10 cellular contexts compared by ENCODE assay signal in the genomic region with DNA sequence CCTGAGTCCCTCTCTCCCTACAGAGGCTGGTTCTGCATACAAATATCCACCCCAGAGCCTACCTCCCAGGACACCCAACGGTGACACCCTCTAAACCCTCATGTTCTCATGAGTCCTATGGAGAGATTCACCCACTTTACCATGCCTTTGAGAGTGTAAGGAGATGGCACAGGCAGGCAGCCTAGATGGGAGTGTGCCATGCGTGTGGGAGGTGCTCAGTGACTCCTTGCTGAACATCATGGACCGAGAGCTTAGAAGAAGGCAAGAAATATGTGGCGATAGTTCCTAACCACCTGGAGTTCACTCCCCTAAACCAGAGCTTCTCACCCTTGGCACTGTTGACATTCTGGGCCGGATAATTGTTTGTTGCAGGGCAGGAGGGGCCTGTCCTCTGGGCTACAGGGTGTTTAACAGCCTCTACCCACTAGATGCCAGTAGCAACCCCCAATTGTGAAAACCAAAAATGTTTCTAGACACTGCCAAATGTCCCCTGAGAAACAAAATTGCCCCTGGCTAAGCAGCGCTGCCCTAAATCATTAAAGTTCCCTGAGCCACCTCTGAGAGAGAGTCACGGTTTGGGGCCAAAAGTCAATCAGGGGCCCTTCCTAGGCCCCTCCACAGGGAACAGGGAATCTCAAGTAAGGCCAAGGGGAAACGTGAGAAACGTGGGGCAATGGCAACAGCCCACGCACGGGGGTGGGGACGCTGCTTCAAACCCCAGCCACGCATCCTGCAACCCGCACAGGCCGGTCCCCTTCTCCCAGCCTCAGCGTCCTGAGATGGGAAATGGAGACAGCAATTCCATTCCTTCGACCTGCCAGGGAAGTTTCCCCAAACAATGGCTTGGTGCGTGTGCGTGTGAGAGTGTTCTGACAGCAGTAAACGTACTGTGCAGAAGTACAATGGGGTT.
DNase-seq lines count a peak whose midpoint lies in the region; ATAC-seq, FAIRE-seq and TF ChIP-seq lines count a peak whose summit lies in the region.
"Had no signal": no experiment of that assay in that cellular context is flagged by ENCODE, and none has a peak within 500 bp of the region (broad histone marks: within the 10 kb centered on the region; RNA-seq: fewer than 3 reads in every experiment).

No MANE protein-coding gene starts in this region.

- H3K4me1 Mint-ChIP-seq in activated naive CD4-positive, alpha-beta T cell treated with anti-CD3 and anti-CD28 coated beads, Interleukin-2, amount 50 U/mL, for 24 hours, result peaks cover 23% of the 10 kb centered on the region

- peak overlapping the region; percentile 64 for H3K4me3 Mint-ChIP-seq in activated naive CD4-positive, alpha-beta T cell treated with anti-CD3 and anti-CD28 coated beads, Interleukin-2, amount 50 U/mL, for 24 hours

- peak overlapping the region; percentile 86 for H3K27ac Mint-ChIP-seq in activated naive CD4-positive, alpha-beta T cell treated with anti-CD3 and anti-CD28 coated beads, Interleukin-2, amount 50 U/mL, for 24 hours

- H3K27ac ChIP-seq in temporal lobe (ENCODE audit: low read depth, low read length), result peak overlapping the region; percentile 40

- H3K9me3 Mint-ChIP-seq in activated naive CD4-positive, alpha-beta T cell treated with anti-CD3 and anti-CD28 coated beads, Interleukin-2, amount 50 U/mL, for 24 hours, result no peaks in the 10 kb centered on the region
- H3K9me3 Mint-ChIP-seq: activated naive CD4-positive, alpha-beta T cell treated with anti-CD3 and anti-CD28 coated beads, Interleukin-2, amount 50 U/mL, for 72 hours had no signal

- no peak for DNase-seq in activated naive CD4-positive, alpha-beta T cell treated with Interleukin-2 at 50 U/mL for 16 hours
- DNase-seq in NCI-H446 (lab: John Stamatoyannopoulos, UW) (peak; percentile 10 to 34), inferior parietal cortex (ENCODE audit: extremely low spot score) (peak; percentile 38), NCI-H1048 (lab: John Stamatoyannopoulos, UW) (no peak), H54 (ENCODE audit: insufficient read length, low spot score) (no peak)
- DNase-seq: stimulated activated CD8-positive, alpha-beta memory T cell treated with anti-CD3 and anti-CD28 coated beads, Interleukin-4, amount 100 ng/mL, for 48 hours had no signal

- H3K36me3 Mint-ChIP-seq in activated naive CD4-positive, alpha-beta T cell treated with anti-CD3 and anti-CD28 coated beads, Interleukin-2, amount 50 U/mL, for 24 hours, result no peaks in the 10 kb centered on the region
- H3K36me3 Mint-ChIP-seq: activated naive CD4-positive, alpha-beta T cell treated with anti-CD3 and anti-CD28 coated beads, Interleukin-2, amount 50 U/mL, for 72 hours had no signal

- H3K27me3 Mint-ChIP-seq in activated naive CD4-positive, alpha-beta T cell treated with anti-CD3 and anti-CD28 coated beads, Interleukin-2, amount 50 U/mL, for 24 hours, result no peaks in the 10 kb centered on the region

- TF ChIP-seq POLR2A in H54 (IDR thresholded peaks at IDR 0.05; ENCODE audit: low read depth, low read length), result no peak

- ATAC-seq in GM21825 (IDR thresholded peaks at IDR 0.05; ENCODE audit: unreplicated experiment), result no peak

- FAIRE-seq in H54 (lab: Jason Lieb, UNC), result no peak

Comparison
In these comparisons a context has a peak if more than half of its experiments do, and no peak if none do; other contexts are left out.
1. DNase-seq: peak in NCI-H446 (2 of 2) and inferior parietal cortex (single experiment); none in activated naive CD4-positive, alpha-beta T cell treated with Interleukin-2 at 50 U/mL for 16 hours (single experiment), NCI-H1048 (single experiment) and H54 (single experiment).